In the genomic region with DNA sequence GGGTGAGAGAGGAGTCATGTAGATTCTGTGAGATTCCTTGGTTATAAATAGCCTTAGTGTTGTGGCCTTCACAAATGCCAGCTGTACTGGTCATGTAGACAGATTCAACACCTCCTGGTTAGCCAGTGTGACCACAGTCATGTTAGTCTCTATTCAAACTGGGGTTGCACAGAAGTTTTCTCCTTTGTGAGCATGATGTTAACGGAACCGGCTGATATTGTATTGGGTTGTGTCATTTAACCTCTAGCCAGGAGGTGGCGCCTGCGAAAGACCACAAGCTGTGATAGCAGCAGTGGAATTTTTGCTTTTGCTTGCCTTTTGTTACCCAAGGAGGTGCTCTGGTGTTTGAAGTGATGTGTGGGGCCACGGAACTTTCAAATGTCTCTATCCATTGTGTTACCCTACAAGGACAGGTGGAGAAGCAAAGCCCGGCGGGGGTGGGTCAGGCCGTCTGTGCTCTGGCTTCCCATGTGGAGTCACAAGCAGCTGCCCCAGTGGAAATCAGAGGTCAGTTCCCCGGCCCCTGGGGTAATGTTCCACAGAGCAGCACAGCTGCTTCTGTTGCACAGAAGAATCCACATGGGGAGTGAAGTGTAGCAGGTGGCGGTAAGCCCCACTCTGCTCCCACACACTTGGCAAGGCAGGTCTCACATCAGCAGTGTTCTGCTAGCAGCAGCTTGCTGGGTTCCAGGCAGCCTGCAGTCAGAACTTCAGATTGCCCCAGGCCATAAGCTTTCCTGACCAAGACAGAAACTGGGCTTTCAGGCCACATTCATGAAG, we compare ENCODE assay signal across 8 cellular contexts.
A peak's percentile ranks its signal among the peaks of the same experiment; 100 is the strongest.
DNase-seq lines count a peak whose midpoint lies in the region; ATAC-seq, FAIRE-seq and TF ChIP-seq lines count a peak whose summit lies in the region.

No MANE protein-coding gene starts in this region.

- DNase-seq in body of pancreas (peak; percentile 55 to 71 (median 60)), keratinocyte (ENCODE audit: low read depth, low spot score) (no peak), NCI-H2029 treated with DMSO at 0.1 percent for 48 hours (lab: John Stamatoyannopoulos, UW) (no peak), SIG-M5 treated with dmso at 0.1 percent for 504 hours (lab: John Stamatoyannopoulos, UW; ENCODE audit: unreplicated experiment) (no peak), NCI-H1092 (lab: John Stamatoyannopoulos, UW) (no peak)
- DNase-seq in stimulated activated CD4-positive, alpha-beta T cell treated with anti-CD3 and anti-CD28 coated beads, Interleukin-4, amount 100 ng/mL, for 24 hours, result peak; percentile 14

- H3K9me1 ChIP-seq in keratinocyte (ENCODE audit: control insufficient read depth, extremely low read depth, insufficient read depth, low read length), result no peaks in the 10 kb centered on the region

- no peak overlapping the region for H3K4me2 ChIP-seq in Loucy (ENCODE audit: low read depth, low read length, poor library complexity, severe bottlenecking)
- no peak overlapping the region for H3K4me2 ChIP-seq in keratinocyte (ENCODE audit: control insufficient read depth, extremely low read depth, insufficient read depth, low read depth, low read length)

- no peaks in the 10 kb centered on the region for H3K36me3 ChIP-seq in Loucy (ENCODE audit: insufficient read depth, low read length)
- no peaks in the 10 kb centered on the region for H3K36me3 ChIP-seq in body of pancreas (replicated peaks in 1 of 2; ENCODE audit: insufficient read depth in 1 of 2, low read depth in 2 of 2)
- H3K36me3 ChIP-seq in keratinocyte (ENCODE audit: control insufficient read depth in 2 of 2, extremely low read depth in 1 of 2, insufficient read depth in 2 of 2, low read length in 2 of 2), result no peaks in the 10 kb centered on the region

- H3K27ac ChIP-seq in body of pancreas, result no peak overlapping the region
- no peak overlapping the region for H3K27ac ChIP-seq in keratinocyte (ENCODE audit: control insufficient read depth, insufficient read depth, low read length)

- H3K27me3 ChIP-seq in Loucy (ENCODE audit: insufficient read depth, low read length, poor library complexity, severe bottlenecking) (no peaks in the 10 kb centered on the region), body of pancreas (no peaks in the 10 kb centered on the region), keratinocyte (ENCODE audit: control insufficient read depth, extremely low read depth, insufficient read depth, low read length) (peaks cover 6% of the 10 kb centered on the region)

- H2AFZ ChIP-seq in Loucy (ENCODE audit: low read length) (no peak overlapping the region), keratinocyte (ENCODE audit: control insufficient read depth, low read length) (no peak overlapping the region)

- H3K79me2 ChIP-seq in Loucy (ENCODE audit: insufficient read depth, low read length) (no peaks in the 10 kb centered on the region), keratinocyte (ENCODE audit: control insufficient read depth, insufficient read depth, low read length) (no peaks in the 10 kb centered on the region)

- intact Hi-C loops in body of pancreas (cut with DNase I), result no loop called here

- FAIRE-seq in keratinocyte (lab: Jason Lieb, UNC), result no peak

- no peaks in the 10 kb centered on the region for H3F3A ChIP-seq in Loucy (ENCODE audit: low read depth)

- 22 to 24% methylated on average over 6 to 10 of the region's 10 CpGs for WGBS in body of pancreas, 2 donors

- no peaks in the 10 kb centered on the region for H3K9me3 ChIP-seq in Loucy (ENCODE audit: insufficient read depth, low read depth, low read length)
- H3K9me3 ChIP-seq in body of pancreas, result no peaks in the 10 kb centered on the region
- H3K9me3 ChIP-seq in keratinocyte (ENCODE audit: control insufficient read depth, low read depth, low read length), result no peaks in the 10 kb centered on the region

- H4K20me1 ChIP-seq in Loucy (ENCODE audit: insufficient read depth, low read length, poor library complexity, severe bottlenecking), result no peaks in the 10 kb centered on the region
- H4K20me1 ChIP-seq in keratinocyte (ENCODE audit: control insufficient read depth, extremely low read depth, insufficient read depth, low read length), result no peaks in the 10 kb centered on the region

- no peak overlapping the region for H3K4me3 ChIP-seq in Loucy (ENCODE audit: low read length, poor library complexity, severe bottlenecking)
- no peak overlapping the region for H3K4me3 ChIP-seq in body of pancreas
- no peak overlapping the region for H3K4me3 ChIP-seq in keratinocyte (ENCODE audit: control insufficient read depth in 2 of 3, extremely low read depth in 1 of 3, insufficient read depth in 2 of 3, low read depth in 1 of 3, low read length in 3 of 3)

- peak; percentile 77 for ATAC-seq in body of pancreas

- no peak overlapping the region for H3K9ac ChIP-seq in Loucy (ENCODE audit: low read depth, low read length, poor library complexity, severe bottlenecking)
- H3K9ac ChIP-seq in keratinocyte (ENCODE audit: control insufficient read depth, extremely low read depth, insufficient read depth, low read length), result no peak overlapping the region

- H3K4me1 ChIP-seq in Loucy (ENCODE audit: insufficient read depth, low read length, poor library complexity, severe bottlenecking) (no peaks in the 10 kb centered on the region), body of pancreas (peaks cover 3% of the 10 kb centered on the region), keratinocyte (ENCODE audit: control insufficient read depth, extremely low read depth, insufficient read depth, low read length) (no peaks in the 10 kb centered on the region)

- H3K9me2 ChIP-seq in Loucy (replicated peaks; ENCODE audit: low read depth, low read length), result no peaks in the 10 kb centered on the region

- no peak for TF ChIP-seq POLR2A in body of pancreas (IDR thresholded peaks at IDR 0.05)

- TF ChIP-seq CTCF in GM12873 (IDR thresholded peaks at IDR 0.05; ENCODE audit: insufficient read depth, low read depth, low read length, missing control alignments) (peak; percentile 65), Loucy (conservative IDR thresholded peaks at IDR 0.05; ENCODE audit: low read length) (peak; percentile 56), body of pancreas (IDR thresholded peaks at IDR 0.05) (peak; percentile 52 to 70 (median 61)), keratinocyte (optimal IDR thresholded peaks at IDR 0.05 in 1 of 3, IDR thresholded peaks at IDR 0.05 in 1 of 3, conservative IDR thresholded peaks at IDR 0.05 in 1 of 3; ENCODE audit: extremely low read depth in 1 of 3, insufficient read depth in 2 of 3, low read length in 3 of 3) (peak; percentile 67 to 76 (median 70))

- dilution Hi-C loops in keratinocyte (cut with MboI; ENCODE audit: extremely low pct_ligation_motif_present, low sequenced_read_pairs), result no loop called here

Comparison
In these comparisons a context has a peak if more than half of its experiments do, and no peak if none do; other contexts are left out.
1. DNase-seq: peak in body of pancreas (4 of 4) and stimulated activated CD4-positive, alpha-beta T cell treated with anti-CD3 and anti-CD28 coated beads, Interleukin-4, amount 100 ng/mL, for 24 hours (single experiment); none in keratinocyte (single experiment), NCI-H2029 treated with DMSO at 0.1 percent for 48 hours (single experiment), SIG-M5 treated with dmso at 0.1 percent for 504 hours (single experiment) and NCI-H1092 (single experiment).
2. Peak in every context shown above with its lines, with median percentiles within 50 percentile points of each other: CTCF ChIP-seq.